1 cellular context compared by ENCODE assay signal in the genomic region with DNA sequence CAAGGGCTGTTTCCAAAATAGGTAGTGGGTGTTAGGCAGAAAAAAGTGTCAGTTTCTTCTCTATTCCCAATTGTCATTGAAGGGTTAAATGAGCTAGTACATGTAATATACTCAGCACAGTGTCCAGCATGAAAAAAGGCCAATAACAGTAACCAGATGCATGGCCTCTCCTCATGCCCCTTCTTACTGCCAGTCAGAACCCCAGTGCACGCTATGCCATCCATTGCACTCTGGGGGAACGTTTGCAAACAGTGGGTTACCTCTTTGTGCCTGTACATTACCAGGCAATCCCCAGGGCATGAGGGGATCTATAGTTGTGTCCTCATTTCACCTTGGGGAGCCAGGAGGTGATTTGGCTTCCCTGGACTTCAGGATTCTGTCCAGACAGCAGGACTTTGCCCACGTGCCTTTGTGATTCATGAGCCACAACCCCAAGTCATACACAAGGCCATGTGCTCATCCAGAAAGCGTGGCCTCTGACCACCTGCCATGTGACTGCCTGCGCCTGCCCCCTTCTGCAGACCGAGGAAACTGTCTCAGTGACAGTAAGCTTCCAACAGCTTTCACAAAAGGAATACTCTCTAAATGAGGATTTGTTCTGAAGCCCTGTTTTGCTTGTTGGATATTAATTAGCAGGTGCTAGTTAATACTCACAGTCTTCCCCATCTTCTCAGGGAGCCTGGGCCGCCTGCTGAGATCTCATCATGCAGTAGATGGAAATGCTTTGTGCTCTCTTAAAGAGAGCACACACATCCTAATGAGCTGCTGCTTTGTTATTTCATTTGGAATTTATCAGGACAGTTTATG.
TF ChIP-seq lines count a peak whose summit lies in the region.

No MANE protein-coding gene starts in this region.

TF ChIP-seq in HepG2, 621 proteins besides CTCF, POLR2A, EP300 and RAD21 (continued from another document and continues in another):
- TF ChIP-seq, protein P1, sequence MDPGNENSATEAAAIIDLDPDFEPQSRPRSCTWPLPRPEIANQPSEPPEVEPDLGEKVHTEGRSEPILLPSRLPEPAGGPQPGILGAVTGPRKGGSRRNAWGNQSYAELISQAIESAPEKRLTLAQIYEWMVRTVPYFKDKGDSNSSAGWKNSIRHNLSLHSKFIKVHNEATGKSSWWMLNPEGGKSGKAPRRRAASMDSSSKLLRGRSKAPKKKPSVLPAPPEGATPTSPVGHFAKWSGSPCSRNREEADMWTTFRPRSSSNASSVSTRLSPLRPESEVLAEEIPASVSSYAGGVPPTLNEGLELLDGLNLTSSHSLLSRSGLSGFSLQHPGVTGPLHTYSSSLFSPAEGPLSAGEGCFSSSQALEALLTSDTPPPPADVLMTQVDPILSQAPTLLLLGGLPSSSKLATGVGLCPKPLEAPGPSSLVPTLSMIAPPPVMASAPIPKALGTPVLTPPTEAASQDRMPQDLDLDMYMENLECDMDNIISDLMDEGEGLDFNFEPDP (CRISPR knock-in tag; conservative IDR thresholded peaks at IDR 0.05) = peak; percentile 98; the same call in 1 of the 2 replicates
- TF ChIP-seq ZNF552 (CRISPR knock-in tag; IDR thresholded peaks at IDR 0.05; ENCODE audit: borderline replicate concordance) = peak; percentile 92; the same call in 1 of the 2 replicates
- peak; percentile 88; the same call in 1 of the 2 replicates for TF ChIP-seq ZNF567 (CRISPR knock-in tag; IDR thresholded peaks at IDR 0.05; ENCODE audit: borderline replicate concordance)
- TF ChIP-seq, protein P2, sequence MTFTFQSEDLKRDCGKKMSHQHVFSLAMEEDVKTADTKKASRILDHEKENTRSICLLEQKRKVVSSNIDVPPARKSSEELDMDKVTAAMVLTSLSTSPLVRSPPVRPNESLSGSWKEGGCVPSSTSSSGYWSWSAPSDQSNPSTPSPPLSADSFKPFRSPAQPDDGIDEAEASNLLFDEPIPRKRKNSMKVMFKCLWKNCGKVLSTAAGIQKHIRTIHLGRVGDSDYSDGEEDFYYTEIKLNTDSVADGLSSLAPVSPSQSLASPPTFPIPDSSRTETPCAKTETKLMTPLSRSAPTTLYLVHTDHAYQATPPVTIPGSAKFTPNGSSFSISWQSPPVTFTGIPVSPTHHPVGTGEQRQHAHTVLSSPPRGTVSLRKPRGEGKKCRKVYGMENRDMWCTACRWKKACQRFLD (CRISPR knock-in tag; IDR thresholded peaks at IDR 0.05; ENCODE audit: borderline replicate concordance) = peak; percentile 97
- TF ChIP-seq ZSCAN12 (CRISPR knock-in tag; IDR thresholded peaks at IDR 0.05) = peak; percentile 98
- no peak for TF ChIP-seq HCFC1 (IDR thresholded peaks at IDR 0.05; ENCODE audit: low read depth, low read length)
- TF ChIP-seq YEATS2 (CRISPR knock-in tag; IDR thresholded peaks at IDR 0.05; ENCODE audit: borderline replicate concordance) = peak; percentile 92; the same call in 1 of the 2 replicates
- TF ChIP-seq ZFP91 (CRISPR knock-in tag; IDR thresholded peaks at IDR 0.05; ENCODE audit: borderline replicate concordance) = peak; percentile 49; the same call in 1 of the 2 replicates
- no peak for TF ChIP-seq ZEB1 (IDR thresholded peaks at IDR 0.05; ENCODE audit: insufficient replicate concordance, low read depth)
- TF ChIP-seq, protein P3, sequence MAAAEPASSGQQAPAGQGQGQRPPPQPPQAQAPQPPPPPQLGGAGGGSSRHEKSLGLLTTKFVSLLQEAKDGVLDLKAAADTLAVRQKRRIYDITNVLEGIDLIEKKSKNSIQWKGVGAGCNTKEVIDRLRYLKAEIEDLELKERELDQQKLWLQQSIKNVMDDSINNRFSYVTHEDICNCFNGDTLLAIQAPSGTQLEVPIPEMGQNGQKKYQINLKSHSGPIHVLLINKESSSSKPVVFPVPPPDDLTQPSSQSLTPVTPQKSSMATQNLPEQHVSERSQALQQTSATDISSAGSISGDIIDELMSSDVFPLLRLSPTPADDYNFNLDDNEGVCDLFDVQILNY (CRISPR knock-in tag; conservative IDR thresholded peaks at IDR 0.05) = no peak
- TF ChIP-seq MAZ (IDR thresholded peaks at IDR 0.05; ENCODE audit: borderline replicate concordance, low read depth, low read length) = no peak
- peak; percentile 89 for TF ChIP-seq MAZ (CRISPR knock-in tag; IDR thresholded peaks at IDR 0.05; ENCODE audit: low read depth)
- TF ChIP-seq MAFG (CRISPR knock-in tag; IDR thresholded peaks at IDR 0.05) = no peak
- TF ChIP-seq GATAD1 (CRISPR knock-in tag; IDR thresholded peaks at IDR 0.05) = peak; percentile 80
- TF ChIP-seq IKZF5 (CRISPR knock-in tag; IDR thresholded peaks at IDR 0.05) = peak; percentile 99
- no peak; the same call in 1 of the 2 replicates for TF ChIP-seq NCOR1 (IDR thresholded peaks at IDR 0.05; ENCODE audit: borderline replicate concordance, low read length)
- no peak for TF ChIP-seq SP1 (IDR thresholded peaks at IDR 0.05)
- peak; percentile 48; the same call in 1 of the 2 replicates for TF ChIP-seq SP1 (CRISPR knock-in tag; IDR thresholded peaks at IDR 0.05)
- TF ChIP-seq REXO4 (CRISPR knock-in tag; IDR thresholded peaks at IDR 0.05; ENCODE audit: borderline replicate concordance) = peak; percentile 94; the same call in 1 of the 2 replicates
- TF ChIP-seq NRL (CRISPR knock-in tag; IDR thresholded peaks at IDR 0.05; ENCODE audit: borderline replicate concordance) = peak; percentile 99
- TF ChIP-seq, protein P4, sequence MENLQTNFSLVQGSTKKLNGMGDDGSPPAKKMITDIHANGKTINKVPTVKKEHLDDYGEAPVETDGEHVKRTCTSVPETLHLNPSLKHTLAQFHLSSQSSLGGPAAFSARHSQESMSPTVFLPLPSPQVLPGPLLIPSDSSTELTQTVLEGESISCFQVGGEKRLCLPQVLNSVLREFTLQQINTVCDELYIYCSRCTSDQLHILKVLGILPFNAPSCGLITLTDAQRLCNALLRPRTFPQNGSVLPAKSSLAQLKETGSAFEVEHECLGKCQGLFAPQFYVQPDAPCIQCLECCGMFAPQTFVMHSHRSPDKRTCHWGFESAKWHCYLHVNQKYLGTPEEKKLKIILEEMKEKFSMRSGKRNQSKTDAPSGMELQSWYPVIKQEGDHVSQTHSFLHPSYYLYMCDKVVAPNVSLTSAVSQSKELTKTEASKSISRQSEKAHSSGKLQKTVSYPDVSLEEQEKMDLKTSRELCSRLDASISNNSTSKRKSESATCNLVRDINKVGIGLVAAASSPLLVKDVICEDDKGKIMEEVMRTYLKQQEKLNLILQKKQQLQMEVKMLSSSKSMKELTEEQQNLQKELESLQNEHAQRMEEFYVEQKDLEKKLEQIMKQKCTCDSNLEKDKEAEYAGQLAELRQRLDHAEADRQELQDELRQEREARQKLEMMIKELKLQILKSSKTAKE (CRISPR knock-in tag; IDR thresholded peaks at IDR 0.05; ENCODE audit: borderline replicate concordance) = peak; percentile 95
- TF ChIP-seq ZNF326 (CRISPR knock-in tag; IDR thresholded peaks at IDR 0.05; ENCODE audit: borderline replicate concordance) = no peak
- TF ChIP-seq, protein P5, sequence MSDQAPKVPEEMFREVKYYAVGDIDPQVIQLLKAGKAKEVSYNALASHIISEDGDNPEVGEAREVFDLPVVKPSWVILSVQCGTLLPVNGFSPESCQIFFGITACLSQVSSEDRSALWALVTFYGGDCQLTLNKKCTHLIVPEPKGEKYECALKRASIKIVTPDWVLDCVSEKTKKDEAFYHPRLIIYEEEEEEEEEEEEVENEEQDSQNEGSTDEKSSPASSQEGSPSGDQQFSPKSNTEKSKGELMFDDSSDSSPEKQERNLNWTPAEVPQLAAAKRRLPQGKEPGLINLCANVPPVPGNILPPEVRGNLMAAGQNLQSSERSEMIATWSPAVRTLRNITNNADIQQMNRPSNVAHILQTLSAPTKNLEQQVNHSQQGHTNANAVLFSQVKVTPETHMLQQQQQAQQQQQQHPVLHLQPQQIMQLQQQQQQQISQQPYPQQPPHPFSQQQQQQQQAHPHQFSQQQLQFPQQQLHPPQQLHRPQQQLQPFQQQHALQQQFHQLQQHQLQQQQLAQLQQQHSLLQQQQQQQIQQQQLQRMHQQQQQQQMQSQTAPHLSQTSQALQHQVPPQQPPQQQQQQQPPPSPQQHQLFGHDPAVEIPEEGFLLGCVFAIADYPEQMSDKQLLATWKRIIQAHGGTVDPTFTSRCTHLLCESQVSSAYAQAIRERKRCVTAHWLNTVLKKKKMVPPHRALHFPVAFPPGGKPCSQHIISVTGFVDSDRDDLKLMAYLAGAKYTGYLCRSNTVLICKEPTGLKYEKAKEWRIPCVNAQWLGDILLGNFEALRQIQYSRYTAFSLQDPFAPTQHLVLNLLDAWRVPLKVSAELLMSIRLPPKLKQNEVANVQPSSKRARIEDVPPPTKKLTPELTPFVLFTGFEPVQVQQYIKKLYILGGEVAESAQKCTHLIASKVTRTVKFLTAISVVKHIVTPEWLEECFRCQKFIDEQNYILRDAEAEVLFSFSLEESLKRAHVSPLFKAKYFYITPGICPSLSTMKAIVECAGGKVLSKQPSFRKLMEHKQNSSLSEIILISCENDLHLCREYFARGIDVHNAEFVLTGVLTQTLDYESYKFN (CRISPR knock-in tag; conservative IDR thresholded peaks at IDR 0.05) = peak; percentile 81
- peak; percentile 77; the same call in 1 of the 2 replicates for TF ChIP-seq ZNF3 (CRISPR knock-in tag; IDR thresholded peaks at IDR 0.05)
- TF ChIP-seq, protein P6, sequence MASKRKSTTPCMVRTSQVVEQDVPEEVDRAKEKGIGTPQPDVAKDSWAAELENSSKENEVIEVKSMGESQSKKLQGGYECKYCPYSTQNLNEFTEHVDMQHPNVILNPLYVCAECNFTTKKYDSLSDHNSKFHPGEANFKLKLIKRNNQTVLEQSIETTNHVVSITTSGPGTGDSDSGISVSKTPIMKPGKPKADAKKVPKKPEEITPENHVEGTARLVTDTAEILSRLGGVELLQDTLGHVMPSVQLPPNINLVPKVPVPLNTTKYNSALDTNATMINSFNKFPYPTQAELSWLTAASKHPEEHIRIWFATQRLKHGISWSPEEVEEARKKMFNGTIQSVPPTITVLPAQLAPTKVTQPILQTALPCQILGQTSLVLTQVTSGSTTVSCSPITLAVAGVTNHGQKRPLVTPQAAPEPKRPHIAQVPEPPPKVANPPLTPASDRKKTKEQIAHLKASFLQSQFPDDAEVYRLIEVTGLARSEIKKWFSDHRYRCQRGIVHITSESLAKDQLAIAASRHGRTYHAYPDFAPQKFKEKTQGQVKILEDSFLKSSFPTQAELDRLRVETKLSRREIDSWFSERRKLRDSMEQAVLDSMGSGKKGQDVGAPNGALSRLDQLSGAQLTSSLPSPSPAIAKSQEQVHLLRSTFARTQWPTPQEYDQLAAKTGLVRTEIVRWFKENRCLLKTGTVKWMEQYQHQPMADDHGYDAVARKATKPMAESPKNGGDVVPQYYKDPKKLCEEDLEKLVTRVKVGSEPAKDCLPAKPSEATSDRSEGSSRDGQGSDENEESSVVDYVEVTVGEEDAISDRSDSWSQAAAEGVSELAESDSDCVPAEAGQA (IDR thresholded peaks at IDR 0.05; ENCODE audit: low read depth) = no peak; the same call in 1 of the 2 replicates
- TF ChIP-seq, protein P6 (CRISPR knock-in tag; IDR thresholded peaks at IDR 0.05; ENCODE audit: borderline replicate concordance) = 0 out of 2 replicates have a peak, but pooled peaks have one; percentile 41
- TF ChIP-seq PHB2 (IDR thresholded peaks at IDR 0.05; ENCODE audit: partially characterized antibody) = no peak
- TF ChIP-seq FOXK2 (IDR thresholded peaks at IDR 0.05) = peak; percentile 91
- TF ChIP-seq MXD3 (CRISPR knock-in tag; IDR thresholded peaks at IDR 0.05) = peak; percentile 99
- TF ChIP-seq ZFP36L2 (CRISPR knock-in tag; IDR thresholded peaks at IDR 0.05) = peak; percentile 91
- TF ChIP-seq TBX2 (CRISPR knock-in tag; IDR thresholded peaks at IDR 0.05; ENCODE audit: borderline replicate concordance) = peak; percentile 89; the same call in 1 of the 2 replicates
- TF ChIP-seq, protein P7, sequence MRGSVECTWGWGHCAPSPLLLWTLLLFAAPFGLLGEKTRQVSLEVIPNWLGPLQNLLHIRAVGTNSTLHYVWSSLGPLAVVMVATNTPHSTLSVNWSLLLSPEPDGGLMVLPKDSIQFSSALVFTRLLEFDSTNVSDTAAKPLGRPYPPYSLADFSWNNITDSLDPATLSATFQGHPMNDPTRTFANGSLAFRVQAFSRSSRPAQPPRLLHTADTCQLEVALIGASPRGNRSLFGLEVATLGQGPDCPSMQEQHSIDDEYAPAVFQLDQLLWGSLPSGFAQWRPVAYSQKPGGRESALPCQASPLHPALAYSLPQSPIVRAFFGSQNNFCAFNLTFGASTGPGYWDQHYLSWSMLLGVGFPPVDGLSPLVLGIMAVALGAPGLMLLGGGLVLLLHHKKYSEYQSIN (CRISPR knock-in tag; IDR thresholded peaks at IDR 0.05; ENCODE audit: borderline replicate concordance) = peak; percentile 96
- peak; percentile 87 for TF ChIP-seq SOX5 (CRISPR knock-in tag; IDR thresholded peaks at IDR 0.05; ENCODE audit: borderline replicate concordance)
- peak; percentile 98 for TF ChIP-seq TGIF2 (CRISPR knock-in tag; IDR thresholded peaks at IDR 0.05)
